In the genomic region with DNA sequence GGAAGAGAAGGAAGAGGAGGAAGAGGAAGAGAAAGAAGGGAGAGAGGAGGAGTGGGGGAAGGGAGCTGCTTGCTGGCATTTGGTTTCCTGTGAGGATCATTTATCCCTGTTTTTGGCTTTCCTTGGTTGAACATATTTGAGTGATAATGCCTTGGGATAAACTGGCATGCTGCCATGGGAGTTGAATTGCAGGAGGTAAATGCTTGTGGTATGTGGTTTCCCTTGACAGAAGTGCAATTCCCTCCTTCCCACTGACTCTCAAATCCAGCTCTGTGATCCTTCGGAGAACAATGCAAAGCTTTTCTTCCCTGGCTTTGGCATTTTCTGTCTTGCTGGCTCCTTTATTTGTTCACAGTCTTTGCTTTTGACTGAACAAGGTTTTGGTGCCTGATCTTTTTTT, we compare ENCODE assay signal across 14 cellular contexts. TPM values are rescaled to one million over a fixed set of nuclear protein-coding genes. Genes with fewer than 3 reads are reported as not detected.
DNase-seq lines count a peak whose midpoint lies in the region; ATAC-seq and TF ChIP-seq lines count a peak whose summit lies in the region.
"Had no signal": no experiment of that assay in that cellular context is flagged by ENCODE, and none has a peak within 500 bp of the region (broad histone marks: within the 10 kb centered on the region; RNA-seq: fewer than 3 reads in every experiment).

No MANE protein-coding gene starts in this region.

- H3K9ac ChIP-seq in SK-N-MC (ENCODE audit: insufficient read length), result no peak overlapping the region

- CTCF ChIA-PET in A673 (lab: Charles Lee), result no interaction called here

- H3K27ac ChIP-seq in A673 (ENCODE audit: low read depth, low read length, poor library complexity, severe bottlenecking) (no peak overlapping the region), SK-N-MC (peak overlapping the region; percentile 96)

- no peaks in the 10 kb centered on the region for H3K27me3 ChIP-seq in A673 (replicated peaks; ENCODE audit: insufficient read depth, low read depth, low read length, poor library complexity)
- H3K27me3 ChIP-seq: BE2C had no signal

- peaks cover 21% of the 10 kb centered on the region for H3K4me1 ChIP-seq in A673 (ENCODE audit: insufficient read depth, low read length, poor library complexity, severe bottlenecking)
- H3K4me1 ChIP-seq: BE2C had no signal

- H3K9me3 ChIP-seq in A673 (ENCODE audit: low read depth, low read length, poor library complexity, severe bottlenecking), result no peaks in the 10 kb centered on the region
- no peaks in the 10 kb centered on the region for H3K9me3 ChIP-seq in SK-N-MC (ENCODE audit: low read depth, low read length)
- H3K9me3 ChIP-seq: BE2C had no signal

- POLR2A ChIA-PET in A673 (lab: Charles Lee; ENCODE audit: low non-redundant PET), result no interaction called here

- intact Hi-C loops in A673 (cut with micrococcal nuclease; ENCODE audit: unreplicated experiment), result no loop called here

- no TSS peak for BruUV-seq in A673 (replicated peaks; lab: Mats Ljungman, UMichigan)

- ATAC-seq in HG03159 (IDR thresholded peaks at IDR 0.05; ENCODE audit: unreplicated experiment), result no peak
- ATAC-seq in HG02981 (IDR thresholded peaks at IDR 0.05; ENCODE audit: unreplicated experiment), result no peak
- ATAC-seq: stimulated activated effector memory CD8-positive, alpha-beta T cell treated with anti-CD3 and anti-CD28 coated beads, Interleukin-12 subunit alpha, Interleukin-12 subunit beta, amount 100 ng/mL, for 72 hours had no signal

- H3K4me3 ChIP-seq in A673 (ENCODE audit: low read depth, low read length, poor library complexity, severe bottlenecking), result no peak overlapping the region
- no peak overlapping the region for H3K4me3 ChIP-seq in HFF-Myc (replicated peaks; ENCODE audit: low read depth, low read length)
- peak overlapping the region; percentile 56 for H3K4me3 ChIP-seq in SK-N-MC

- no peaks in the 10 kb centered on the region for H3K36me3 ChIP-seq in A673 (ENCODE audit: insufficient read depth, low read length, poor library complexity, severe bottlenecking)
- no peaks in the 10 kb centered on the region for H3K36me3 ChIP-seq in SK-N-MC (ENCODE audit: insufficient read depth, low read length)
- H3K36me3 ChIP-seq: BE2C had no signal

- no peak for TF ChIP-seq CTCF in A673 (conservative IDR thresholded peaks at IDR 0.05; ENCODE audit: low read depth, low read length)
- no peak for TF ChIP-seq CTCF in HFF-Myc (IDR thresholded peaks at IDR 0.05; ENCODE audit: low read depth, low read length, missing control alignments)

- DNase-seq in A673 (ENCODE audit: low spot score) (peak; percentile 59), HFF-Myc (ENCODE audit: extremely low read depth, low read depth) (peak; percentile 66), SK-N-MC (ENCODE audit: low read depth, low spot score) (peak; percentile 100), fibroblast of peridontal ligament (ENCODE audit: extremely low read depth) (peak; percentile 81), GM19240 (ENCODE audit: insufficient read length, low spot score) (no peak)
- DNase-seq in effector CD4-positive, alpha-beta T cell, result no peak
- DNase-seq: activated CD8-positive, alpha-beta memory T cell treated with anti-CD3 and anti-CD28 coated beads, Interleukin-2, amount 50 U/mL, for 4 hours; BE2C; Kasumi-1; NK-92 treated with Interleukin-12 subunit alpha and Interleukin-12 subunit beta, amount 100 ng/mL, for 24 hours had no signal

RNA-seq across cellular contexts. Expression of gene CBY2, which starts 27.2 kb away (rescaled TPM):
- total RNA-seq in A673 (2021), result not detected in 2 replicates
- total RNA-seq: cerebellum had no signal

RNA-seq across cellular contexts. Expression of gene ERICH6B, which starts 59.4 kb away (rescaled TPM):
- total RNA-seq in A673 (2021), result not detected in 2 replicates

Comparison
In these comparisons a context has a peak if more than half of its experiments do, and no peak if none do; other contexts are left out.
1. DNase-seq: peak in A673 (single experiment), HFF-Myc (single experiment), SK-N-MC (single experiment) and fibroblast of peridontal ligament (single experiment); none in effector CD4-positive, alpha-beta T cell (single experiment) and GM19240 (single experiment).